In the genomic region with DNA sequence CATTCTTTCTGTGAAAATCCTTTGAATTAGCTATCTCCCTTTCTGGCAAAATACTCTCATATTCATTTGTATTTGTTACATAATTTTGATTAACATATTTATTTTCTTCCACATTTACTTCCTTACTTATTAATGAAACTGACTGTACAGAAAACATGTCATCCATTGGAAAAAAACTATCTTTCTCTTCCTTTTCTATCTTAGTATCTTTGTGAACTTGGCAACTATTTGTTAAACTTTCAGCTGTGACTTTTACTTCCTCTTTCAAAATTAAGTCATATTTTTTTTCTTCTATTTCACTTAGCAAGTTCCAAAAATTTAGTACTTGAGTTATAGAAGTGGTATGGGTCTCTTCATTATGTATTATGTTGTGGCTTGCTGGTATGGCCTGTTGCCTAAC, we compare ENCODE assay signal across 19 cellular contexts. TPM values are rescaled to one million over a fixed set of nuclear protein-coding genes. Genes with fewer than 3 reads are reported as not detected.
DNase-seq lines count a peak whose midpoint lies in the region; ATAC-seq and TF ChIP-seq lines count a peak whose summit lies in the region.
"Had no signal": no experiment of that assay in that cellular context is flagged by ENCODE, and none has a peak within 500 bp of the region (broad histone marks: within the 10 kb centered on the region; RNA-seq: fewer than 3 reads in every experiment).

No MANE protein-coding gene starts in this region.

- H3K4me1 ChIP-seq in foreskin keratinocyte, result peaks cover 4% of the 10 kb centered on the region

- TF ChIP-seq CTCF in foreskin keratinocyte (conservative IDR thresholded peaks at IDR 0.05), result no peak

- H3K27me3 ChIP-seq in foreskin keratinocyte, result no peaks in the 10 kb centered on the region

- DNase-seq in NOMO-1 treated with DMSO at 0.1 percent for 48 hours (lab: John Stamatoyannopoulos, UW; ENCODE audit: unreplicated experiment) (peak; percentile 15), NOMO-1 treated with dmso at 0.1 percent for 144 hours (lab: John Stamatoyannopoulos, UW; ENCODE audit: unreplicated experiment) (no peak), foreskin keratinocyte (no peak)
- DNase-seq in activated effector memory CD4-positive, alpha-beta T cell treated with anti-CD3 and anti-CD28 coated beads, Interleukin-2, amount 50 U/mL, for 16 hours, result no peak
- no peak for DNase-seq in stimulated activated CD4-positive, alpha-beta T cell treated with anti-CD3 and anti-CD28 coated beads, Interleukin-1b, Interleukin-23, amount 100 ng/mL, for 48 hours
- DNase-seq: activated CD4-positive, alpha-beta memory T cell treated with anti-CD3 and anti-CD28 coated beads for 36 hours; activated naive CD4-positive, alpha-beta T cell; IMR-90; midbrain; NCI-H187; NCI-H82; posterior cingulate gyrus; stimulated activated CD4-positive, alpha-beta T cell treated with anti-CD3 and anti-CD28 coated beads, Interleukin-4, amount 100 ng/mL, for 1 hour had no signal

- ATAC-seq in HG02610 (IDR thresholded peaks at IDR 0.05; ENCODE audit: unreplicated experiment) (peak; percentile 36), HG03469 (IDR thresholded peaks at IDR 0.05; ENCODE audit: unreplicated experiment) (peak; percentile 27), foreskin keratinocyte (no peak), HG02588 (IDR thresholded peaks at IDR 0.05; ENCODE audit: unreplicated experiment) (no peak)
- ATAC-seq: esophagus mucosa had no signal

- H3K27ac ChIP-seq in foreskin keratinocyte, result no peak overlapping the region
- H3K27ac ChIP-seq: 22Rv1 had no signal

RNA-seq across cellular contexts. Expression of a gene that starts 2.6 kb away (rescaled TPM):
- 0.04 and 0.10 TPM in 2 replicates for total RNA-seq in foreskin keratinocyte
- polyA plus RNA-seq in foreskin keratinocyte, result 0.03 TPM in 1 of 2 replicates, not detected in the other
- total RNA-seq: activated CD4-positive, alpha-beta memory T cell treated with anti-CD3 and anti-CD28 coated beads for 36 hours; IMR-90; T-helper 1 cell treated with Interleukin-12 subunit alpha and Interleukin-12 subunit beta and Interleukin-4 antibody, amounts not matched to agents 30 ng/mL and 1 ng/mL, for 36 hours had no signal
- polyA plus RNA-seq: IMR-90 had no signal

RNA-seq across cellular contexts. Expression of a gene that starts 24.8 kb away (rescaled TPM):
- 4.2 and 5.3 TPM in 2 replicates for total RNA-seq in foreskin keratinocyte
- 3.7 and 4.4 TPM in 2 replicates for polyA plus RNA-seq in foreskin keratinocyte
- total RNA-seq: activated CD4-positive, alpha-beta memory T cell treated with anti-CD3 and anti-CD28 coated beads for 36 hours; T-helper 1 cell treated with Interleukin-12 subunit alpha and Interleukin-12 subunit beta and Interleukin-4 antibody, amounts not matched to agents 30 ng/mL and 1 ng/mL, for 36 hours had no signal

Comparison
In these comparisons a context has a peak if more than half of its experiments do, and no peak if none do; other contexts are left out.
1. ATAC-seq: peak in HG02610 (single experiment) and HG03469 (single experiment); none in foreskin keratinocyte (single experiment) and HG02588 (single experiment).